In the genomic region with DNA sequence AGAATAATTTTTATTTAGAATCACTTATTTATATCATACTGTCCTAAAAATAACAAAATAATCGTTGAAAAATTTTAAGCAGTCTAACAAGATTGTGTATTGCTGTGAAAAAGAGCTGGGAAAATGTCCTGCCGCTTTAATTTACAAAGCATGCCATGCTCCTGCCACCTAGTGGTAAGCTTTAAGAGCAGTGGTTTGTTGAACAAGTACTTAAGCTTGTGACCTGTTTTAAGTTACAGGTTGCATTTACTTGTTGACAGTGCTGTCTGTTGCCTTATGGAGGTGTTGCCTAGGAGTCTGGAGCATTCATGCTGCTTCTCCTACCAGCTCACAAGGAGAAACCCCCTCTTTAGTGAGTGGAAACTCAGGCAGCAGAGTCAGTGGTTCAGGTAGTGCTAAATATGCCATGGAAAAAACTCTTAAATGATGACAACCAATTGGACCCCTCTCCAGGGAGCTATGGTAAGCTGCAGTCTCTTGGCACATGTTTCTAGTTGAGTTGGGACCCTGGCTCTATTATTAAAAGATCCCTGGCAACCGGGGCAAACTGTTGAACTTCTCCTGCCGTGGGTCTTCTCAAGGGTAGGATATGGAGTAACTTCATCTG, we compare ENCODE assay signal across 8 cellular contexts.
A peak's percentile ranks its signal among the peaks of the same experiment; 100 is the strongest.
DNase-seq lines count a peak whose midpoint lies in the region; ATAC-seq, FAIRE-seq and TF ChIP-seq lines count a peak whose summit lies in the region.

No MANE protein-coding gene starts in this region.

- H3K36me3 ChIP-seq in OCI-LY1 (ENCODE audit: insufficient read depth, low read length), result no peaks in the 10 kb centered on the region
- no peaks in the 10 kb centered on the region for H3K36me3 ChIP-seq in astrocyte (ENCODE audit: insufficient read depth, low read length)

- no peaks in the 10 kb centered on the region for H3K9me2 ChIP-seq in OCI-LY1 (ENCODE audit: low read depth, low read length)

- H3K4me2 ChIP-seq in OCI-LY1 (ENCODE audit: low read length), result no peak overlapping the region
- H3K4me2 ChIP-seq in astrocyte (ENCODE audit: low read length), result no peak overlapping the region

- H3F3A ChIP-seq in OCI-LY1 (ENCODE audit: insufficient read depth, low read length), result no peaks in the 10 kb centered on the region

- TF ChIP-seq CTCF in HFF-Myc (IDR thresholded peaks at IDR 0.05; ENCODE audit: low read depth, low read length, missing control alignments) (peak; percentile 88), OCI-LY1 (IDR thresholded peaks at IDR 0.05; ENCODE audit: low read length) (peak; percentile 78), astrocyte (IDR thresholded peaks at IDR 0.05; ENCODE audit: insufficient read depth, low read depth, low read length) (peak; percentile 98)

- FAIRE-seq in astrocyte (lab: Jason Lieb, UNC), result peak; percentile 45

- no peaks in the 10 kb centered on the region for H3K27me3 Mint-ChIP-seq in astrocyte (ENCODE audit: low read depth, unreplicated experiment)

- H2AFZ ChIP-seq in OCI-LY1 (ENCODE audit: low read length) (no peak overlapping the region), astrocyte (ENCODE audit: low read depth, low read length) (no peak overlapping the region)

- no peak overlapping the region for H3K27ac Mint-ChIP-seq in astrocyte (ENCODE audit: unreplicated experiment)

- DNase-seq in DMS153 (lab: John Stamatoyannopoulos, UW) (peak; percentile 54), HFF-Myc (ENCODE audit: extremely low read depth, low read depth) (peak; percentile 36), astrocyte (ENCODE audit: low read depth) (peak; percentile 51), iPS-NIHi7 (ENCODE audit: extremely low spot score) (peak; percentile 55), epidermal melanocyte (ENCODE audit: insufficient read length, low spot score) (no peak), T1000 (lab: John Stamatoyannopoulos, UW) (no peak)
- DNase-seq in stimulated activated naive CD8-positive, alpha-beta T cell treated with anti-CD3 and anti-CD28 coated beads, Interleukin-15, Interleukin-2, amounts not matched to agents 100 U/mL and 50 U/mL, for 24 hours, result peak; percentile 34

- H3K9me3 Mint-ChIP-seq in astrocyte (ENCODE audit: unreplicated experiment), result no peaks in the 10 kb centered on the region

- peak; percentile 48 for ATAC-seq in stimulated activated naive CD8-positive, alpha-beta T cell treated with anti-CD3 and anti-CD28 coated beads, Interleukin-15, Interleukin-2, amounts not matched to agents 100 U/mL and 50 U/mL, for 24 hours

- H3K4me3 ChIP-seq in HFF-Myc (replicated peaks; ENCODE audit: low read depth, low read length) (no peak overlapping the region), OCI-LY1 (ENCODE audit: low read depth, low read length, poor library complexity, severe bottlenecking) (no peak overlapping the region), astrocyte (ENCODE audit: insufficient read depth, low read depth, low read length) (no peak overlapping the region)

- no peak overlapping the region for H3K4me3 Mint-ChIP-seq in astrocyte (ENCODE audit: unreplicated experiment)

- H3K27ac ChIP-seq in OCI-LY1 (ENCODE audit: low read depth, low read length, poor library complexity, severe bottlenecking) (no peak overlapping the region), astrocyte (ENCODE audit: low read depth, low read length) (no peak overlapping the region)

- H3K36me3 Mint-ChIP-seq in astrocyte (ENCODE audit: low read depth, unreplicated experiment), result no peaks in the 10 kb centered on the region

- H4K20me1 ChIP-seq in OCI-LY1 (ENCODE audit: insufficient read depth, low read length), result no peaks in the 10 kb centered on the region
- peaks cover 11% of the 10 kb centered on the region for H4K20me1 ChIP-seq in astrocyte (ENCODE audit: insufficient read depth, low read length)

- no peaks in the 10 kb centered on the region for H3K4me1 ChIP-seq in OCI-LY1 (ENCODE audit: insufficient read depth, low read length, severe bottlenecking)
- no peaks in the 10 kb centered on the region for H3K4me1 ChIP-seq in astrocyte (ENCODE audit: insufficient read depth, low read length)

- H3K9ac ChIP-seq in OCI-LY1 (ENCODE audit: low read length) (no peak overlapping the region), astrocyte (ENCODE audit: low read length) (no peak overlapping the region)

- no peaks in the 10 kb centered on the region for H3K79me2 ChIP-seq in OCI-LY1 (ENCODE audit: insufficient read depth, low read length)
- peaks cover 4% of the 10 kb centered on the region for H3K79me2 ChIP-seq in astrocyte (ENCODE audit: insufficient read depth, low read length)

- H3K27me3 ChIP-seq in OCI-LY1 (ENCODE audit: insufficient read depth, low read length) (peaks cover 4% of the 10 kb centered on the region; the same call in 1 of the 2 replicates), astrocyte (ENCODE audit: insufficient read depth, low read length) (no peaks in the 10 kb centered on the region)

- peaks cover 10% of the 10 kb centered on the region for H3K4me1 Mint-ChIP-seq in astrocyte (ENCODE audit: low read depth, unreplicated experiment)

- H3K9me3 ChIP-seq in OCI-LY1 (ENCODE audit: low read length), result no peaks in the 10 kb centered on the region
- H3K9me3 ChIP-seq in astrocyte (ENCODE audit: insufficient read depth, low read depth, low read length), result no peaks in the 10 kb centered on the region

Comparison
In these comparisons a context has a peak if more than half of its experiments do, and no peak if none do; other contexts are left out.
1. DNase-seq: peak in DMS153 (single experiment), HFF-Myc (single experiment), astrocyte (single experiment), iPS-NIHi7 (single experiment) and stimulated activated naive CD8-positive, alpha-beta T cell treated with anti-CD3 and anti-CD28 coated beads, Interleukin-15, Interleukin-2, amounts not matched to agents 100 U/mL and 50 U/mL, for 24 hours (single experiment); none in epidermal melanocyte (single experiment) and T1000 (single experiment).
2. Peak in every context shown above with its lines, with median percentiles within 50 percentile points of each other: CTCF ChIP-seq.